ENCODE assay signal across 1 cellular context in the genomic region with DNA sequence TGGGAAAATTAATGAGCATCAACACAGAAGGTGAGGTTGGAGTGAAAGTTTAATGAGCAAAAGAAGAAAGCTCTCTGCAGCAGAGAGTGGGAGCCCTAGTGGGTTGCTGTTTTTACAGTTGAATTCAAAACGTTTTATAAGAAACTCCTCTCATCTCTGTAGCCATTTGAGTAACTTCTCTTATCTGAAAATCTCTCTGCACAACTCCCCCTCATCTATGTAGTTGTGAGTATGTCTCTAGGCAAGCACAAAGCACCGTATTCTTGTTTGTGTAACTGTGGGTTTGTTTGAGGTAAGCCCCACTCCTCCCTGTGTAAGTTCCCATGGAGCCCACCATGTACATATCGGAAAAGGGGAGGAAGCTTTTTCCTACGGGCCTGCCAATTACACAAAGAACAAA.
TF ChIP-seq lines count a peak whose summit lies in the region.

No MANE protein-coding gene starts in this region.

TF ChIP-seq in H1, 55 proteins besides CTCF, POLR2A, EP300 and RAD21 (continued from another document):
- no peak for TF ChIP-seq EGR1 (IDR thresholded peaks at IDR 0.05; ENCODE audit: borderline replicate concordance, low read depth, low read length)
- no peak for TF ChIP-seq EZH2 (IDR thresholded peaks at IDR 0.05; ENCODE audit: low read depth, low read length, severe bottlenecking)
- TF ChIP-seq POU5F1 (IDR thresholded peaks at IDR 0.05; ENCODE audit: low read depth, low read length): no peak
- no peak for TF ChIP-seq KDM5A (IDR thresholded peaks at IDR 0.05; ENCODE audit: low read length)
- TF ChIP-seq, protein P1, sequence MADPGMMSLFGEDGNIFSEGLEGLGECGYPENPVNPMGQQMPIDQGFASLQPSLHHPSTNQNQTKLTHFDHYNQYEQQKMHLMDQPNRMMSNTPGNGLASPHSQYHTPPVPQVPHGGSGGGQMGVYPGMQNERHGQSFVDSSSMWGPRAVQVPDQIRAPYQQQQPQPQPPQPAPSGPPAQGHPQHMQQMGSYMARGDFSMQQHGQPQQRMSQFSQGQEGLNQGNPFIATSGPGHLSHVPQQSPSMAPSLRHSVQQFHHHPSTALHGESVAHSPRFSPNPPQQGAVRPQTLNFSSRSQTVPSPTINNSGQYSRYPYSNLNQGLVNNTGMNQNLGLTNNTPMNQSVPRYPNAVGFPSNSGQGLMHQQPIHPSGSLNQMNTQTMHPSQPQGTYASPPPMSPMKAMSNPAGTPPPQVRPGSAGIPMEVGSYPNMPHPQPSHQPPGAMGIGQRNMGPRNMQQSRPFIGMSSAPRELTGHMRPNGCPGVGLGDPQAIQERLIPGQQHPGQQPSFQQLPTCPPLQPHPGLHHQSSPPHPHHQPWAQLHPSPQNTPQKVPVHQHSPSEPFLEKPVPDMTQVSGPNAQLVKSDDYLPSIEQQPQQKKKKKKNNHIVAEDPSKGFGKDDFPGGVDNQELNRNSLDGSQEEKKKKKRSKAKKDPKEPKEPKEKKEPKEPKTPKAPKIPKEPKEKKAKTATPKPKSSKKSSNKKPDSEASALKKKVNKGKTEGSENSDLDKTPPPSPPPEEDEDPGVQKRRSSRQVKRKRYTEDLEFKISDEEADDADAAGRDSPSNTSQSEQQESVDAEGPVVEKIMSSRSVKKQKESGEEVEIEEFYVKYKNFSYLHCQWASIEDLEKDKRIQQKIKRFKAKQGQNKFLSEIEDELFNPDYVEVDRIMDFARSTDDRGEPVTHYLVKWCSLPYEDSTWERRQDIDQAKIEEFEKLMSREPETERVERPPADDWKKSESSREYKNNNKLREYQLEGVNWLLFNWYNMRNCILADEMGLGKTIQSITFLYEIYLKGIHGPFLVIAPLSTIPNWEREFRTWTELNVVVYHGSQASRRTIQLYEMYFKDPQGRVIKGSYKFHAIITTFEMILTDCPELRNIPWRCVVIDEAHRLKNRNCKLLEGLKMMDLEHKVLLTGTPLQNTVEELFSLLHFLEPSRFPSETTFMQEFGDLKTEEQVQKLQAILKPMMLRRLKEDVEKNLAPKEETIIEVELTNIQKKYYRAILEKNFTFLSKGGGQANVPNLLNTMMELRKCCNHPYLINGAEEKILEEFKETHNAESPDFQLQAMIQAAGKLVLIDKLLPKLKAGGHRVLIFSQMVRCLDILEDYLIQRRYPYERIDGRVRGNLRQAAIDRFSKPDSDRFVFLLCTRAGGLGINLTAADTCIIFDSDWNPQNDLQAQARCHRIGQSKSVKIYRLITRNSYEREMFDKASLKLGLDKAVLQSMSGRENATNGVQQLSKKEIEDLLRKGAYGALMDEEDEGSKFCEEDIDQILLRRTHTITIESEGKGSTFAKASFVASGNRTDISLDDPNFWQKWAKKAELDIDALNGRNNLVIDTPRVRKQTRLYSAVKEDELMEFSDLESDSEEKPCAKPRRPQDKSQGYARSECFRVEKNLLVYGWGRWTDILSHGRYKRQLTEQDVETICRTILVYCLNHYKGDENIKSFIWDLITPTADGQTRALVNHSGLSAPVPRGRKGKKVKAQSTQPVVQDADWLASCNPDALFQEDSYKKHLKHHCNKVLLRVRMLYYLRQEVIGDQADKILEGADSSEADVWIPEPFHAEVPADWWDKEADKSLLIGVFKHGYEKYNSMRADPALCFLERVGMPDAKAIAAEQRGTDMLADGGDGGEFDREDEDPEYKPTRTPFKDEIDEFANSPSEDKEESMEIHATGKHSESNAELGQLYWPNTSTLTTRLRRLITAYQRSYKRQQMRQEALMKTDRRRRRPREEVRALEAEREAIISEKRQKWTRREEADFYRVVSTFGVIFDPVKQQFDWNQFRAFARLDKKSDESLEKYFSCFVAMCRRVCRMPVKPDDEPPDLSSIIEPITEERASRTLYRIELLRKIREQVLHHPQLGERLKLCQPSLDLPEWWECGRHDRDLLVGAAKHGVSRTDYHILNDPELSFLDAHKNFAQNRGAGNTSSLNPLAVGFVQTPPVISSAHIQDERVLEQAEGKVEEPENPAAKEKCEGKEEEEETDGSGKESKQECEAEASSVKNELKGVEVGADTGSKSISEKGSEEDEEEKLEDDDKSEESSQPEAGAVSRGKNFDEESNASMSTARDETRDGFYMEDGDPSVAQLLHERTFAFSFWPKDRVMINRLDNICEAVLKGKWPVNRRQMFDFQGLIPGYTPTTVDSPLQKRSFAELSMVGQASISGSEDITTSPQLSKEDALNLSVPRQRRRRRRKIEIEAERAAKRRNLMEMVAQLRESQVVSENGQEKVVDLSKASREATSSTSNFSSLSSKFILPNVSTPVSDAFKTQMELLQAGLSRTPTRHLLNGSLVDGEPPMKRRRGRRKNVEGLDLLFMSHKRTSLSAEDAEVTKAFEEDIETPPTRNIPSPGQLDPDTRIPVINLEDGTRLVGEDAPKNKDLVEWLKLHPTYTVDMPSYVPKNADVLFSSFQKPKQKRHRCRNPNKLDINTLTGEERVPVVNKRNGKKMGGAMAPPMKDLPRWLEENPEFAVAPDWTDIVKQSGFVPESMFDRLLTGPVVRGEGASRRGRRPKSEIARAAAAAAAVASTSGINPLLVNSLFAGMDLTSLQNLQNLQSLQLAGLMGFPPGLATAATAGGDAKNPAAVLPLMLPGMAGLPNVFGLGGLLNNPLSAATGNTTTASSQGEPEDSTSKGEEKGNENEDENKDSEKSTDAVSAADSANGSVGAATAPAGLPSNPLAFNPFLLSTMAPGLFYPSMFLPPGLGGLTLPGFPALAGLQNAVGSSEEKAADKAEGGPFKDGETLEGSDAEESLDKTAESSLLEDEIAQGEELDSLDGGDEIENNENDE (IDR thresholded peaks at IDR 0.05; ENCODE audit: insufficient replicate concordance, low read length): no peak
- TF ChIP-seq SIRT6 (IDR thresholded peaks at IDR 0.05; ENCODE audit: low read length): no peak
- TF ChIP-seq POLR2AphosphoS5 (IDR thresholded peaks at IDR 0.05; ENCODE audit: low read depth, low read length): no peak
- TF ChIP-seq YY1 (IDR thresholded peaks at IDR 0.05; ENCODE audit: low read depth, low read length): no peak
- no peak for TF ChIP-seq SP2 (IDR thresholded peaks at IDR 0.05; ENCODE audit: low read length)
- no peak for TF ChIP-seq HDAC6 (IDR thresholded peaks at IDR 0.05; ENCODE audit: low read depth, low read length)
- no peak for TF ChIP-seq TAF1 (IDR thresholded peaks at IDR 0.05; ENCODE audit: low read depth, low read length)
- TF ChIP-seq NANOG (IDR thresholded peaks at IDR 0.05; ENCODE audit: insufficient read depth, low read depth, low read length, poor library complexity, severe bottlenecking): no peak
- TF ChIP-seq JUND (IDR thresholded peaks at IDR 0.05; ENCODE audit: low read length): no peak
